Comparison of ENCODE assay signal across 13 cellular contexts in the genomic region with DNA sequence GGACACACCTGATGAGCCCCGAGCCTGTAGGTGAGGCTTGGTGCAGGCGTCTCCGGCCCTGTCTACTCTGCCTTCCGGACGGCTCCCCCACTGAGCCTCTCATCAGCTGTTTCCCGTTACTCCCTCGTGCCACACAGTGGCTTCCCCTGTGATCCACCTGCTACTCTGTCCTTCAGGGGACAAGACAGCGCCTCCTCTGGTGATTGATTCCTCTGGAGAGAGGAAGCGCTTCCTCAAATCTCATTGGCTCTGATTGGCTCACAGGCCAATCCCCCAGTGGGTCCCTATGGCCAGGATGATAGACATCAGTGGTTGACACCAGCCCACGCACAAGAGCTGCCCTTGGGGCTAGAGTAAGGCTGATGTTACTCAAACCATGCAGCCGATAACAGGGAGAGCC. TPM values are rescaled to one million over a fixed set of nuclear protein-coding genes. Genes with fewer than 3 reads are reported as not detected.
DNase-seq lines count a peak whose midpoint lies in the region; ATAC-seq and TF ChIP-seq lines count a peak whose summit lies in the region.
"Had no signal": no experiment of that assay in that cellular context is flagged by ENCODE, and none has a peak within 500 bp of the region (broad histone marks: within the 10 kb centered on the region; RNA-seq: fewer than 3 reads in every experiment).

No MANE protein-coding gene starts in this region.

- TF ChIP-seq POLR2A in upper lobe of left lung (IDR thresholded peaks at IDR 0.05), result no peak

- DNase-seq in ELF-1 (ENCODE audit: low read depth, low spot score) (peak; percentile 36), RWPE1 (ENCODE audit: low spot score) (no peak), epithelial cell of proximal tubule (ENCODE audit: low read depth) (no peak), glomerular visceral epithelial cell (ENCODE audit: extremely low spot score) (no peak), NCI-H1694 treated with DMSO at 0.1 percent for 48 hours (lab: John Stamatoyannopoulos, UW) (no peak), upper lobe of left lung (no peak), CD1c-positive myeloid dendritic cell (ENCODE audit: extremely low spot score) (no peak)
- DNase-seq: activated CD4-positive, alpha-beta T cell treated with anti-CD3 and anti-CD28 coated beads, Interleukin-2, amount 50 U/mL, for 1 hour; dorsolateral prefrontal cortex had no signal

- CTCF ChIA-PET in RWPE1 (lab: Yijun Ruan, JAX), result interaction anchor here (0.7 kb wide), 1 partner anchor 174 kb away, joined by 3 read pairs; no protein-coding TSS in a partner anchor

- no peak for ATAC-seq in upper lobe of left lung (ENCODE audit: low FRiP score in 2 of 2)
- ATAC-seq: gastroesophageal sphincter had no signal

- TF ChIP-seq CTCF in 22Rv1 (IDR thresholded peaks at IDR 0.05) (peak; percentile 27; the same call in 1 of the 2 replicates), RWPE1 (conservative IDR thresholded peaks at IDR 0.05; ENCODE audit: low read depth) (no peak), epithelial cell of proximal tubule (conservative IDR thresholded peaks at IDR 0.05; ENCODE audit: low read depth, low read length) (peak; percentile 25), upper lobe of left lung (IDR thresholded peaks at IDR 0.05) (no peak)

- WGBS in upper lobe of left lung, 2 donors, result 92% methylated on average over 7 to 11 of the region's 11 CpGs

- H3K36me3 ChIP-seq in upper lobe of left lung, result peaks cover 17 to 73% (median 46%) of the 10 kb centered on the region in 4 donors
- H3K36me3 ChIP-seq: SJCRH30 had no signal

- H3K4me3 ChIP-seq in epithelial cell of proximal tubule (ENCODE audit: low read depth, low read length) (no peak overlapping the region), upper lobe of left lung (no peak overlapping the region)
- H3K4me3 ChIP-seq: dorsolateral prefrontal cortex, gastroesophageal sphincter, SJCRH30, spleen had no signal

- H3K4me1 ChIP-seq in upper lobe of left lung, result peaks cover 0 to 7% (median 5%) of the 10 kb centered on the region in 4 donors

- no peaks in the 10 kb centered on the region for H3K27me3 ChIP-seq in upper lobe of left lung
- H3K27me3 ChIP-seq: dorsolateral prefrontal cortex, gastroesophageal sphincter, SJCRH30, spleen had no signal

- no peak for TF ChIP-seq EP300 in upper lobe of left lung (IDR thresholded peaks at IDR 0.05)

- no peak overlapping the region for H3K27ac ChIP-seq in 22Rv1
- H3K27ac ChIP-seq in RWPE1, result 0 out of 2 replicates have a peak overlapping the region, but pooled peaks have one; percentile 4
- H3K27ac ChIP-seq in upper lobe of left lung, result no peak overlapping the region
- H3K27ac ChIP-seq: dorsolateral prefrontal cortex, gastroesophageal sphincter, SJCRH30 had no signal

- H3K9me3 ChIP-seq in upper lobe of left lung, result no peaks in the 10 kb centered on the region
- H3K9me3 ChIP-seq: gastroesophageal sphincter, SJCRH30, spleen had no signal

- POLR2A ChIA-PET in RWPE1 (lab: Yijun Ruan, JAX; ENCODE audit: low non-redundant PET), result no interaction called here

RNA-seq across cellular contexts. Expression of a gene that starts 24.0 kb away (rescaled TPM):
- total RNA-seq in epithelial cell of proximal tubule (29.4 and 80.5 TPM in 2 replicates), upper lobe of left lung (100 to 1,000 TPM; 135 to 619 (median 207) TPM)

Comparison
In these comparisons a context has a peak if more than half of its experiments do, and no peak if none do; other contexts are left out.
1. CTCF ChIP-seq: peak in 22Rv1 (single experiment) and epithelial cell of proximal tubule (single experiment); none in RWPE1 (single experiment) and upper lobe of left lung (0 of 6).